In genomic region chr5:181189962-181190710, GRCh38 we compare ENCODE assay signal across 9 cellular contexts. TPM values are rescaled to one million over a fixed set of nuclear protein-coding genes. Genes with fewer than 3 reads are reported as not detected.
DNase-seq lines count a peak whose midpoint lies in the region; ATAC-seq and TF ChIP-seq lines count a peak whose summit lies in the region.
"Had no signal": no experiment of that assay in that cellular context is flagged by ENCODE, and none has a peak within 500 bp of the region (broad histone marks: within the 10 kb centered on the region; RNA-seq: fewer than 3 reads in every experiment).

No MANE protein-coding gene starts in this region.

- peak overlapping the region; percentile 83 for H3K4me2 ChIP-seq in OCI-LY1 (ENCODE audit: low read length)

- DNase-seq in breast epithelium (ENCODE audit: low spot score in 2 of 2) (no peak), mucosa of descending colon (peak in 2 of 3 donors; percentile 50 to 64), uterus (no peak), NCI-H2171 (lab: John Stamatoyannopoulos, UW) (no peak), DMS79 (lab: John Stamatoyannopoulos, UW) (no peak)

- intact Hi-C loops in breast epithelium (cut with DNase I; ENCODE audit: low total_unique reads) (loop anchor here (10.0 kb wide), 1 partner anchor 55 kb away; the partner anchor contains the start of gene RACK1), mucosa of descending colon (cut with DNase I, micrococcal nuclease) (loop anchor here in 1 of 2 donors (2.0 kb wide), 1 partner anchor 33 kb away; the partner anchor contains the start of gene TRIM41), uterus (cut with DNase I; ENCODE audit: low total_unique reads) (no loop called here)

- H3K9me3 ChIP-seq in OCI-LY1 (ENCODE audit: low read length) (no peaks in the 10 kb centered on the region), breast epithelium (no peaks in the 10 kb centered on the region), mucosa of descending colon (no peaks in the 10 kb centered on the region), uterus (no peaks in the 10 kb centered on the region)

- H3K4me3 ChIP-seq in OCI-LY1 (ENCODE audit: low read depth, low read length, poor library complexity, severe bottlenecking) (peak overlapping the region; percentile 79), breast epithelium (peak overlapping the region; percentile 73 to 93 (median 86)), mucosa of descending colon (peak overlapping the region; percentile 51), uterus (peak overlapping the region; percentile 69 to 72)

- H2AFZ ChIP-seq in OCI-LY1 (ENCODE audit: low read length) = no peak overlapping the region

- H3K27me3 ChIP-seq in OCI-LY1 (ENCODE audit: insufficient read depth, low read length) = no peaks in the 10 kb centered on the region
- H3K27me3 ChIP-seq in breast epithelium = no peaks in the 10 kb centered on the region
- no peaks in the 10 kb centered on the region for H3K27me3 ChIP-seq in uterus

- no peak for ATAC-seq in mucosa of descending colon
- ATAC-seq in HG03460 (IDR thresholded peaks at IDR 0.05; ENCODE audit: unreplicated experiment) = no peak

- peaks cover 10% of the 10 kb centered on the region; the same call in 1 of the 2 replicates for H3F3A ChIP-seq in OCI-LY1 (ENCODE audit: insufficient read depth, low read length)

- H3K9me2 ChIP-seq in OCI-LY1 (ENCODE audit: low read depth, low read length) = no peaks in the 10 kb centered on the region

- H3K4me1 ChIP-seq in OCI-LY1 (ENCODE audit: insufficient read depth, low read length, severe bottlenecking) (peaks cover 21% of the 10 kb centered on the region), breast epithelium (peaks cover 0 to 7% of the 10 kb centered on the region in 2 donors), mucosa of descending colon (ENCODE audit: low read depth) (no peaks in the 10 kb centered on the region), uterus (no peaks in the 10 kb centered on the region)

- no peaks in the 10 kb centered on the region for H3K79me2 ChIP-seq in OCI-LY1 (ENCODE audit: insufficient read depth, low read length)

- peak overlapping the region; percentile 81 for H3K9ac ChIP-seq in OCI-LY1 (ENCODE audit: low read length)

- H3K36me3 ChIP-seq in OCI-LY1 (ENCODE audit: insufficient read depth, low read length) = no peaks in the 10 kb centered on the region
- no peaks in the 10 kb centered on the region for H3K36me3 ChIP-seq in breast epithelium
- H3K36me3 ChIP-seq in mucosa of descending colon (ENCODE audit: low read depth) = no peaks in the 10 kb centered on the region
- H3K36me3 ChIP-seq in uterus = no peaks in the 10 kb centered on the region

- H3K27ac ChIP-seq in C4-2B = peak overlapping the region; percentile 79; the same call in 1 of the 2 replicates
- peak overlapping the region; percentile 84 for H3K27ac ChIP-seq in OCI-LY1 (ENCODE audit: low read depth, low read length, poor library complexity, severe bottlenecking)
- peak overlapping the region; percentile 94 for H3K27ac ChIP-seq in breast epithelium
- H3K27ac ChIP-seq in uterus = peak overlapping the region; percentile 92 to 93

- TF ChIP-seq CTCF in C4-2B (conservative IDR thresholded peaks at IDR 0.05) (no peak), OCI-LY1 (IDR thresholded peaks at IDR 0.05; ENCODE audit: low read length) (no peak), breast epithelium (IDR thresholded peaks at IDR 0.05) (no peak), mucosa of descending colon (IDR thresholded peaks at IDR 0.05) (no peak), uterus (IDR thresholded peaks at IDR 0.05) (no peak)

- H4K20me1 ChIP-seq in OCI-LY1 (ENCODE audit: insufficient read depth, low read length) = no peaks in the 10 kb centered on the region

- TF ChIP-seq POLR2A in breast epithelium (IDR thresholded peaks at IDR 0.05) (no peak), uterus (IDR thresholded peaks at IDR 0.05) (no peak)

RNA-seq across cellular contexts. Expression of gene TRIM7, which starts 14.9 kb away (rescaled TPM):
- total RNA-seq in breast epithelium = 1 to 10 TPM in 2 of 3 donors, under 1 TPM in 1; 0.29 to 5.4 (median 5.2) TPM
- total RNA-seq in mucosa of descending colon = 1 to 10 TPM; 1.5 to 3.9 (median 3.2) TPM
- total RNA-seq in uterus = 1 to 10 TPM; 1.2 to 7.7 (median 1.6) TPM

RNA-seq across cellular contexts. Expression of gene TRIM41, which starts 32.9 kb away (rescaled TPM):
- total RNA-seq in breast epithelium (10 to 100 TPM; 14.1 to 16.0 (median 15.1) TPM), mucosa of descending colon (10 to 100 TPM; 25.6 to 34.0 (median 27.6) TPM), uterus (10 to 100 TPM in 2 of 4 donors, 1 to 10 TPM in 2; 4.7 to 18.8 (median 12.2) TPM)

RNA-seq across cellular contexts. Expression of gene OR2V2, which starts 42.8 kb away (rescaled TPM):
- total RNA-seq in breast epithelium (not detected), mucosa of descending colon (not detected), uterus (not detected)
- total RNA-seq: myocyte had no signal

RNA-seq across cellular contexts. Expression of gene RACK1, which starts 53.6 kb away (rescaled TPM):
- total RNA-seq in breast epithelium = 1,000 to 10,000 TPM; 2,096 to 2,842 (median 2,553) TPM
- 1,000 to 10,000 TPM; 1,078 to 1,367 (median 1,218) TPM for total RNA-seq in mucosa of descending colon
- total RNA-seq in uterus = 1,000 to 10,000 TPM; 1,656 to 5,035 (median 2,557) TPM

RNA-seq across cellular contexts. Expression of gene OR2V1, which starts 59.2 kb away (rescaled TPM):
- total RNA-seq in breast epithelium (not detected), mucosa of descending colon (not detected), uterus (not detected)
- total RNA-seq: myocyte had no signal

Comparison
In these comparisons a context has a peak if more than half of its experiments do, and no peak if none do; other contexts are left out.
1. DNase-seq: peak in mucosa of descending colon (2 of 3); none in breast epithelium (0 of 2), uterus (0 of 2), NCI-H2171 (single experiment) and DMS79 (single experiment).
2. Peak in every context shown above with its lines, with median percentiles within 50 percentile points of each other: H3K27ac ChIP-seq and H3K4me3 ChIP-seq.